Comparison of ENCODE assay signal across 1 cellular context in the genomic region with DNA sequence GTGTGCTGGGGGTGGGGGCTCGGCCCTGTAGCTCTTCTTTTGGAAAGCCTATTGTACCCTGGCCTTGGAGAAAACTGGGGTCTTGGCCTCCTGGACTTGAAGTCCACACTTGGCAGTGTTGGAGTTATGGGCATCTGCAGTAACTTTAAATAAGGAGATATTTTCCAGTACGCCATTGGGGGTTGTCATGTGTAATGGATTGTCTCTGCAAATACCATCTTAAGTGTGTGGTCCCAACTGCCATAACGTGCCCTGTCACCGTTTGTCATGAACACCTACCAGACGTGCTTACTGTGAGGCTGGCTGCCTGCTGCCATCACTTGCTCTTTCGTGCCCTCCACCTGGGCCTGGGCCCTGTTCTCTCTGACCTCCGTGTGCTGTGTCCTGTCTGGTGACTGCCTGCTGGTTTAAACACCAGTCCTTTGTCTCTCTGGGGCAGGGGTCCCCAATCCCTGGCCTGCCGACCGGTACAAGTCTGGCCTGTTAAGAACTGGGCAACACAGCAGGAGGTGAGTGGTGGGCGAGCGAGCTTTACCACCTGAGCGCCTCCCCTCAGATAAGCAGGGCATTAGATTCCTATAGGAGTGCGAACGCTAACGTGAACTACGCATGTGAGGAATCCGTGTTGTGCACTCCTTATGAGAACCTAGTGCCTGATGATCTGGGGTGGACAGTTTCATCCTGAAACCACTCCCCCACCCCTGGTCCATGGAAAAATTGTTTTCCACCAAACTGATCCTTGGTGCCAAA.
TF ChIP-seq lines count a peak whose summit lies in the region.

No MANE protein-coding gene starts in this region.

TF ChIP-seq in K562, 482 proteins besides CTCF, POLR2A, EP300 and RAD21 (continued from another document):
- TF ChIP-seq, protein P1, sequence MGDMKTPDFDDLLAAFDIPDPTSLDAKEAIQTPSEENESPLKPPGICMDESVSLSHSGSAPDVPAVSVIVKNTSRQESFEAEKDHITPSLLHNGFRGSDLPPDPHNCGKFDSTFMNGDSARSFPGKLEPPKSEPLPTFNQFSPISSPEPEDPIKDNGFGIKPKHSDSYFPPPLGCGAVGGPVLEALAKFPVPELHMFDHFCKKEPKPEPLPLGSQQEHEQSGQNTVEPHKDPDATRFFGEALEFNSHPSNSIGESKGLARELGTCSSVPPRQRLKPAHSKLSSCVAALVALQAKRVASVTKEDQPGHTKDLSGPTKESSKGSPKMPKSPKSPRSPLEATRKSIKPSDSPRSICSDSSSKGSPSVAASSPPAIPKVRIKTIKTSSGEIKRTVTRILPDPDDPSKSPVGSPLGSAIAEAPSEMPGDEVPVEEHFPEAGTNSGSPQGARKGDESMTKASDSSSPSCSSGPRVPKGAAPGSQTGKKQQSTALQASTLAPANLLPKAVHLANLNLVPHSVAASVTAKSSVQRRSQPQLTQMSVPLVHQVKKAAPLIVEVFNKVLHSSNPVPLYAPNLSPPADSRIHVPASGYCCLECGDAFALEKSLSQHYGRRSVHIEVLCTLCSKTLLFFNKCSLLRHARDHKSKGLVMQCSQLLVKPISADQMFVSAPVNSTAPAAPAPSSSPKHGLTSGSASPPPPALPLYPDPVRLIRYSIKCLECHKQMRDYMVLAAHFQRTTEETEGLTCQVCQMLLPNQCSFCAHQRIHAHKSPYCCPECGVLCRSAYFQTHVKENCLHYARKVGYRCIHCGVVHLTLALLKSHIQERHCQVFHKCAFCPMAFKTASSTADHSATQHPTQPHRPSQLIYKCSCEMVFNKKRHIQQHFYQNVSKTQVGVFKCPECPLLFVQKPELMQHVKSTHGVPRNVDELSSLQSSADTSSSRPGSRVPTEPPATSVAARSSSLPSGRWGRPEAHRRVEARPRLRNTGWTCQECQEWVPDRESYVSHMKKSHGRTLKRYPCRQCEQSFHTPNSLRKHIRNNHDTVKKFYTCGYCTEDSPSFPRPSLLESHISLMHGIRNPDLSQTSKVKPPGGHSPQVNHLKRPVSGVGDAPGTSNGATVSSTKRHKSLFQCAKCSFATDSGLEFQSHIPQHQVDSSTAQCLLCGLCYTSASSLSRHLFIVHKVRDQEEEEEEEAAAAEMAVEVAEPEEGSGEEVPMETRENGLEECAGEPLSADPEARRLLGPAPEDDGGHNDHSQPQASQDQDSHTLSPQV (IDR thresholded peaks at IDR 0.05) = no peak
- TF ChIP-seq BCL6 (CRISPR knock-in tag; IDR thresholded peaks at IDR 0.05) = no peak
- TF ChIP-seq ZC3H11A (IDR thresholded peaks at IDR 0.05; ENCODE audit: low read depth, low read length) = no peak
